Comparison of ENCODE assay signal across 3 cellular contexts in the genomic region with DNA sequence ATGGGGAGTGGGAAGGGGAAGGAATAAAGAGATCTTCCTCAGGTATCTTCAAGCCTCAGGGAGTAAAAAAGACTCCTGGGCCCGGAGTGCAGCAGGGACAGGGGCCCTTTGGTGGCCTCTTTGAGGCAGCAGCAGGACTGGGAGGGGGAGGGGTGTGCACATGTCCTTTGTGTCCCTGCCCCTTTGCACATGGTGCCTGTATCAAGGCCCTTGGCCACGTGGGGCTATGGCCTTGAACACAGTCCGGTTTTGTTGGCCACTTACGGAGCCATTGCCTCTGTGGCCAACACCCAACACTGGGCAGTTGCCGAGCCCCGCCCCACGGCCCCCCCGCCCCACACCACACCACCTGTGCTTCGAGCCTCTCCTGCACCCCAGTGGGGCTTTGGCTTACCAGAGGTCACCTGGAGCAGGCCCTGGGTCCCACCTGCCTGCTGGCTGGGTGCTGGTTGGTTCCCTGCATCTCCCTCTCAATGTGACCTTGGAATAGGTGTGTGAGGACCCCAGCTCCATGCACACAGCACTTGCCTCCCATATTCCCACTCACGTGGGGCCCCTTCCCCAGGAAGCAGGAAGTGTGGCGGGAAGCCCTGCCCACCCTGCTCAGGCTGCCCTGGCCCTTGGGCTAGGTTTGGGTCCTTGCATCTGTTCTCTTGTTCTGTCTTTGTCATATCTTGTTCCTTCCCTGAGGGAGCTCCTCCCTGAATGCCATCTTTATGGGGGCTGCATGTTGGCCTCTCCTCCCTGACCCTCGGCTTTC.
TF ChIP-seq lines count a peak whose summit lies in the region.

No MANE protein-coding gene starts in this region.

TF ChIP-seq in SK-N-SH, 30 proteins besides CTCF, POLR2A, EP300 and RAD21:
- TF ChIP-seq, protein P1, sequence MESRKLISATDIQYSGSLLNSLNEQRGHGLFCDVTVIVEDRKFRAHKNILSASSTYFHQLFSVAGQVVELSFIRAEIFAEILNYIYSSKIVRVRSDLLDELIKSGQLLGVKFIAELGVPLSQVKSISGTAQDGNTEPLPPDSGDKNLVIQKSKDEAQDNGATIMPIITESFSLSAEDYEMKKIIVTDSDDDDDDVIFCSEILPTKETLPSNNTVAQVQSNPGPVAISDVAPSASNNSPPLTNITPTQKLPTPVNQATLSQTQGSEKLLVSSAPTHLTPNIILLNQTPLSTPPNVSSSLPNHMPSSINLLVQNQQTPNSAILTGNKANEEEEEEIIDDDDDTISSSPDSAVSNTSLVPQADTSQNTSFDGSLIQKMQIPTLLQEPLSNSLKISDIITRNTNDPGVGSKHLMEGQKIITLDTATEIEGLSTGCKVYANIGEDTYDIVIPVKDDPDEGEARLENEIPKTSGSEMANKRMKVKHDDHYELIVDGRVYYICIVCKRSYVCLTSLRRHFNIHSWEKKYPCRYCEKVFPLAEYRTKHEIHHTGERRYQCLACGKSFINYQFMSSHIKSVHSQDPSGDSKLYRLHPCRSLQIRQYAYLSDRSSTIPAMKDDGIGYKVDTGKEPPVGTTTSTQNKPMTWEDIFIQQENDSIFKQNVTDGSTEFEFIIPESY (IDR thresholded peaks at IDR 0.05; ENCODE audit: borderline replicate concordance, low read depth), result no peak
- TF ChIP-seq, protein P2, sequence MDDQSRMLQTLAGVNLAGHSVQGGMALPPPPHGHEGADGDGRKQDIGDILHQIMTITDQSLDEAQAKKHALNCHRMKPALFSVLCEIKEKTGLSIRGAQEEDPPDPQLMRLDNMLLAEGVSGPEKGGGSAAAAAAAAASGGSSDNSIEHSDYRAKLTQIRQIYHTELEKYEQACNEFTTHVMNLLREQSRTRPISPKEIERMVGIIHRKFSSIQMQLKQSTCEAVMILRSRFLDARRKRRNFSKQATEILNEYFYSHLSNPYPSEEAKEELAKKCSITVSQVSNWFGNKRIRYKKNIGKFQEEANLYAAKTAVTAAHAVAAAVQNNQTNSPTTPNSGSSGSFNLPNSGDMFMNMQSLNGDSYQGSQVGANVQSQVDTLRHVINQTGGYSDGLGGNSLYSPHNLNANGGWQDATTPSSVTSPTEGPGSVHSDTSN (IDR thresholded peaks at IDR 0.05), result no peak
- TF ChIP-seq RFX5 (IDR thresholded peaks at IDR 0.05; ENCODE audit: low read length) (no peak), SMC3 (IDR thresholded peaks at IDR 0.05; ENCODE audit: low read depth, low read length) (no peak)
TF ChIP-seq in SK-N-SH: peak in this region for 0.

TF ChIP-seq in SK-N-SH treated with all-trans-retinoic acid at 6 μM for 48 hours, 23 proteins besides CTCF, POLR2A, EP300 and RAD21:
- no peak for TF ChIP-seq ZNF565 (CRISPR knock-in tag; conservative IDR thresholded peaks at IDR 0.05; ENCODE audit: low read depth)
- TF ChIP-seq, protein P3, sequence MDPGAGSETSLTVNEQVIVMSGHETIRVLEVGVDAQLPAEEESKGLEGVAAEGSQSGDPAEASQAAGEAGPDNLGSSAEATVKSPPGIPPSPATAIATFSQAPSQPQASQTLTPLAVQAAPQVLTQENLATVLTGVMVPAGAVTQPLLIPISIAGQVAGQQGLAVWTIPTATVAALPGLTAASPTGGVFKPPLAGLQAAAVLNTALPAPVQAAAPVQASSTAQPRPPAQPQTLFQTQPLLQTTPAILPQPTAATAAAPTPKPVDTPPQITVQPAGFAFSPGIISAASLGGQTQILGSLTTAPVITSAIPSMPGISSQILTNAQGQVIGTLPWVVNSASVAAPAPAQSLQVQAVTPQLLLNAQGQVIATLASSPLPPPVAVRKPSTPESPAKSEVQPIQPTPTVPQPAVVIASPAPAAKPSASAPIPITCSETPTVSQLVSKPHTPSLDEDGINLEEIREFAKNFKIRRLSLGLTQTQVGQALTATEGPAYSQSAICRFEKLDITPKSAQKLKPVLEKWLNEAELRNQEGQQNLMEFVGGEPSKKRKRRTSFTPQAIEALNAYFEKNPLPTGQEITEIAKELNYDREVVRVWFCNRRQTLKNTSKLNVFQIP (CRISPR knock-in tag; IDR thresholded peaks at IDR 0.05; ENCODE audit: borderline replicate concordance, low read depth), result no peak
- TF ChIP-seq CSDC2 (CRISPR knock-in tag; IDR thresholded peaks at IDR 0.05), result no peak
- TF ChIP-seq BACH2 (CRISPR knock-in tag; IDR thresholded peaks at IDR 0.05; ENCODE audit: borderline replicate concordance), result no peak
- TF ChIP-seq, protein P4, sequence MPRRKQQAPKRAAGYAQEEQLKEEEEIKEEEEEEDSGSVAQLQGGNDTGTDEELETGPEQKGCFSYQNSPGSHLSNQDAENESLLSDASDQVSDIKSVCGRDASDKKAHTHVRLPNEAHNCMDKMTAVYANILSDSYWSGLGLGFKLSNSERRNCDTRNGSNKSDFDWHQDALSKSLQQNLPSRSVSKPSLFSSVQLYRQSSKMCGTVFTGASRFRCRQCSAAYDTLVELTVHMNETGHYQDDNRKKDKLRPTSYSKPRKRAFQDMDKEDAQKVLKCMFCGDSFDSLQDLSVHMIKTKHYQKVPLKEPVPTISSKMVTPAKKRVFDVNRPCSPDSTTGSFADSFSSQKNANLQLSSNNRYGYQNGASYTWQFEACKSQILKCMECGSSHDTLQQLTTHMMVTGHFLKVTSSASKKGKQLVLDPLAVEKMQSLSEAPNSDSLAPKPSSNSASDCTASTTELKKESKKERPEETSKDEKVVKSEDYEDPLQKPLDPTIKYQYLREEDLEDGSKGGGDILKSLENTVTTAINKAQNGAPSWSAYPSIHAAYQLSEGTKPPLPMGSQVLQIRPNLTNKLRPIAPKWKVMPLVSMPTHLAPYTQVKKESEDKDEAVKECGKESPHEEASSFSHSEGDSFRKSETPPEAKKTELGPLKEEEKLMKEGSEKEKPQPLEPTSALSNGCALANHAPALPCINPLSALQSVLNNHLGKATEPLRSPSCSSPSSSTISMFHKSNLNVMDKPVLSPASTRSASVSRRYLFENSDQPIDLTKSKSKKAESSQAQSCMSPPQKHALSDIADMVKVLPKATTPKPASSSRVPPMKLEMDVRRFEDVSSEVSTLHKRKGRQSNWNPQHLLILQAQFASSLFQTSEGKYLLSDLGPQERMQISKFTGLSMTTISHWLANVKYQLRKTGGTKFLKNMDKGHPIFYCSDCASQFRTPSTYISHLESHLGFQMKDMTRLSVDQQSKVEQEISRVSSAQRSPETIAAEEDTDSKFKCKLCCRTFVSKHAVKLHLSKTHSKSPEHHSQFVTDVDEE (CRISPR knock-in tag; IDR thresholded peaks at IDR 0.05), result no peak
- no peak for TF ChIP-seq TCF4 (CRISPR knock-in tag; IDR thresholded peaks at IDR 0.05; ENCODE audit: borderline replicate concordance)
- TF ChIP-seq ISL1 (CRISPR knock-in tag; IDR thresholded peaks at IDR 0.05), result no peak
- TF ChIP-seq TOX (CRISPR knock-in tag; IDR thresholded peaks at IDR 0.05; ENCODE audit: borderline replicate concordance), result no peak
- TF ChIP-seq, protein P5, sequence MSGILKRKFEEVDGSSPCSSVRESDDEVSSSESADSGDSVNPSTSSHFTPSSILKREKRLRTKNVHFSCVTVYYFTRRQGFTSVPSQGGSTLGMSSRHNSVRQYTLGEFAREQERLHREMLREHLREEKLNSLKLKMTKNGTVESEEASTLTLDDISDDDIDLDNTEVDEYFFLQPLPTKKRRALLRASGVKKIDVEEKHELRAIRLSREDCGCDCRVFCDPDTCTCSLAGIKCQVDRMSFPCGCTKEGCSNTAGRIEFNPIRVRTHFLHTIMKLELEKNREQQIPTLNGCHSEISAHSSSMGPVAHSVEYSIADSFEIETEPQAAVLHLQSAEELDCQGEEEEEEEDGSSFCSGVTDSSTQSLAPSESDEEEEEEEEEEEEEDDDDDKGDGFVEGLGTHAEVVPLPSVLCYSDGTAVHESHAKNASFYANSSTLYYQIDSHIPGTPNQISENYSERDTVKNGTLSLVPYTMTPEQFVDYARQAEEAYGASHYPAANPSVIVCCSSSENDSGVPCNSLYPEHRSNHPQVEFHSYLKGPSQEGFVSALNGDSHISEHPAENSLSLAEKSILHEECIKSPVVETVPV (CRISPR knock-in tag; IDR thresholded peaks at IDR 0.05), result no peak
- TF ChIP-seq ESRRG (CRISPR knock-in tag; IDR thresholded peaks at IDR 0.05), result no peak
- no peak for TF ChIP-seq ZFP3 (CRISPR knock-in tag; IDR thresholded peaks at IDR 0.05)
- no peak for TF ChIP-seq RARB (CRISPR knock-in tag; IDR thresholded peaks at IDR 0.05)
- no peak for TF ChIP-seq ZNF8 (CRISPR knock-in tag; IDR thresholded peaks at IDR 0.05)
- no peak for TF ChIP-seq SNAI2 (CRISPR knock-in tag; IDR thresholded peaks at IDR 0.05)
- TF ChIP-seq ZFP30 (CRISPR knock-in tag; IDR thresholded peaks at IDR 0.05), result no peak
- TF ChIP-seq PPARA (CRISPR knock-in tag; IDR thresholded peaks at IDR 0.05; ENCODE audit: borderline replicate concordance), result no peak
- no peak for TF ChIP-seq OSR1 (CRISPR knock-in tag; IDR thresholded peaks at IDR 0.05)
- TF ChIP-seq ARNTL (CRISPR knock-in tag; IDR thresholded peaks at IDR 0.05; ENCODE audit: borderline replicate concordance, low read depth), result no peak
- TF ChIP-seq GLIS3 (CRISPR knock-in tag; IDR thresholded peaks at IDR 0.05), result no peak
- no peak for TF ChIP-seq ZC3H10 (CRISPR knock-in tag; IDR thresholded peaks at IDR 0.05)

TF ChIP-seq in endothelial cell of umbilical vein, 7 proteins besides CTCF, POLR2A, EP300 and RAD21:
- TF ChIP-seq GATA2 (IDR thresholded peaks at IDR 0.05; ENCODE audit: insufficient read depth, insufficient read length, low read depth, low read length), result no peak
- no peak for TF ChIP-seq EZH2 (IDR thresholded peaks at IDR 0.05; ENCODE audit: borderline replicate concordance, low read depth, low read length, severe bottlenecking)
- TF ChIP-seq JUN (IDR thresholded peaks at IDR 0.05; ENCODE audit: borderline replicate concordance, insufficient read depth, insufficient read length, low read depth), result no peak
- TF ChIP-seq FOS (IDR thresholded peaks at IDR 0.05; ENCODE audit: borderline replicate concordance, insufficient read depth, low read length), result no peak
- TF ChIP-seq, protein P6, sequence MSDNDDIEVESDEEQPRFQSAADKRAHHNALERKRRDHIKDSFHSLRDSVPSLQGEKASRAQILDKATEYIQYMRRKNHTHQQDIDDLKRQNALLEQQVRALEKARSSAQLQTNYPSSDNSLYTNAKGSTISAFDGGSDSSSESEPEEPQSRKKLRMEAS (IDR thresholded peaks at IDR 0.05; ENCODE audit: insufficient read depth, insufficient read length), result no peak
- TF ChIP-seq MYC (IDR thresholded peaks at IDR 0.05; ENCODE audit: low read depth, low read length), result no peak
- TF ChIP-seq POLR2AphosphoS5 (IDR thresholded peaks at IDR 0.05; ENCODE audit: insufficient read depth, low read depth, low read length), result no peak
